In genomic region chr2:155983850-155984249, GRCh38 we compare ENCODE assay signal across 3 cellular contexts.
A peak's percentile ranks its signal among the peaks of the same experiment; 100 is the strongest.
TF ChIP-seq lines count a peak whose summit lies in the region.

No MANE protein-coding gene starts in this region.

TF ChIP-seq in HepG2, 621 proteins besides CTCF, POLR2A, EP300 and RAD21:
- no peak for TF ChIP-seq ZNF550 (CRISPR knock-in tag; IDR thresholded peaks at IDR 0.05; ENCODE audit: borderline replicate concordance)
- TF ChIP-seq MAFK (conservative IDR thresholded peaks at IDR 0.05 in 1 of 2, IDR thresholded peaks at IDR 0.05 in 1 of 2; ENCODE audit: low read length in 2 of 2) = peak; percentile 88 to 98
- peak; percentile 93 for TF ChIP-seq MAFF (IDR thresholded peaks at IDR 0.05; ENCODE audit: low read depth, low read length)
TF ChIP-seq in HepG2: peak in this region for 2.

TF ChIP-seq in IMR-90, 13 proteins besides CTCF, POLR2A, EP300 and RAD21:
- TF ChIP-seq MAFK (IDR thresholded peaks at IDR 0.05; ENCODE audit: low read depth, low read length) (peak; percentile 95), SMC3 (IDR thresholded peaks at IDR 0.05; ENCODE audit: low read depth, low read length) (no peak)

TF ChIP-seq in K562, 482 proteins besides CTCF, POLR2A, EP300 and RAD21:
- TF ChIP-seq MAFF (IDR thresholded peaks at IDR 0.05; ENCODE audit: low read length) (peak; percentile 66), MAFG (tag; conservative IDR thresholded peaks at IDR 0.05) (peak; percentile 47), MYC (IDR thresholded peaks at IDR 0.05; ENCODE audit: low read depth, low read length) (no peak), MYC (CRISPR knock-in tag; IDR thresholded peaks at IDR 0.05; ENCODE audit: borderline replicate concordance, low read depth) (no peak), MAFK (IDR thresholded peaks at IDR 0.05; ENCODE audit: low read length) (peak; percentile 85), C11orf30 (IDR thresholded peaks at IDR 0.05; ENCODE audit: low read depth) (peak; percentile 35; the same call in 1 of the 2 replicates), ZNF316 (IDR thresholded peaks at IDR 0.05) (peak; percentile 82)
TF ChIP-seq in K562: peak in this region for 5.
